Comparison of ENCODE assay signal across 10 cellular contexts in genomic region chr11:65435981-65436411, GRCh38. TPM values are rescaled to one million over a fixed set of nuclear protein-coding genes. Genes with fewer than 3 reads are reported as not detected.
DNase-seq lines count a peak whose midpoint lies in the region; ATAC-seq, FAIRE-seq and TF ChIP-seq lines count a peak whose summit lies in the region.
"Had no signal": no experiment of that assay in that cellular context is flagged by ENCODE, and none has a peak within 500 bp of the region (broad histone marks: within the 10 kb centered on the region; RNA-seq: fewer than 3 reads in every experiment).

No MANE protein-coding gene starts in this region.

- intact Hi-C loops in transverse colon (cut with DNase I; ENCODE audit: low total_unique reads): loop anchor here (1.0 kb wide), 1 partner anchor 26 kb away; no protein-coding TSS in a partner anchor

- WGBS in transverse colon (ENCODE audit: low coverage in 1 of 2), 2 donors: 90% methylated on average over 8 of the region's 8 CpGs; no CpG with 5 or more reads in 1 of the 2 donors

- no peaks in the 10 kb centered on the region for H3K9me3 Mint-ChIP-seq in activated T-cell treated with anti-CD3 and anti-CD28 coated beads, Interleukin-2, amount 50 U/mL, for 72 hours

- peaks cover 15 to 87% (median 30%) of the 10 kb centered on the region in 4 donors for H3K4me1 ChIP-seq in transverse colon

- TF ChIP-seq EP300 in transverse colon (IDR thresholded peaks at IDR 0.05; ENCODE audit: low read depth): no peak

- peak; percentile 16 to 17 for ATAC-seq in activated T-cell treated with anti-CD3 and anti-CD28 coated beads, Interleukin-2, amount 50 U/mL, for 72 hours (replicated peaks in 1 of 2)

- peak; percentile 47 for TF ChIP-seq POLR2A in transverse colon (IDR thresholded peaks at IDR 0.05)

- H3K36me3 Mint-ChIP-seq in activated T-cell treated with anti-CD3 and anti-CD28 coated beads, Interleukin-2, amount 50 U/mL, for 72 hours (ENCODE audit: insufficient read depth in 2 of 2): peaks cover 25 to 73% of the 10 kb centered on the region in 2 donors

- H3K4me1 Mint-ChIP-seq in activated T-cell treated with anti-CD3 and anti-CD28 coated beads, Interleukin-2, amount 50 U/mL, for 72 hours (ENCODE audit: low read depth): peaks cover 93% of the 10 kb centered on the region

- in situ Hi-C loops in transverse colon (cut with MboI; ENCODE audit: low pct_ligation_motif_present in 1 of 4, low pct_unique_long_range_greater_than_20kb in 1 of 4, low sequenced_read_pairs in 3 of 4): no loop called here

- H3K27me3 Mint-ChIP-seq in activated T-cell treated with anti-CD3 and anti-CD28 coated beads, Interleukin-2, amount 50 U/mL, for 72 hours (ENCODE audit: low read depth): no peaks in the 10 kb centered on the region

- peaks cover 0 to 48% (median 18%) of the 10 kb centered on the region in 4 donors for H3K36me3 ChIP-seq in transverse colon

- H3K9me3 ChIP-seq in transverse colon: no peaks in the 10 kb centered on the region

- TF ChIP-seq CTCF in transverse colon (IDR thresholded peaks at IDR 0.05): no peak

- H3K27ac ChIP-seq in transverse colon: peak overlapping the region; percentile 13 to 100 (median 73)

- H3K4me3 ChIP-seq in transverse colon: no peak overlapping the region

- peak overlapping the region; percentile 86 for H3K27ac Mint-ChIP-seq in activated T-cell treated with anti-CD3 and anti-CD28 coated beads, Interleukin-2, amount 50 U/mL, for 72 hours

- no peak for FAIRE-seq in frontal cortex (lab: Jason Lieb, UNC)
- FAIRE-seq: urothelium cell line had no signal

- peak overlapping the region; percentile 21 to 37 for H3K4me3 Mint-ChIP-seq in activated T-cell treated with anti-CD3 and anti-CD28 coated beads, Interleukin-2, amount 50 U/mL, for 72 hours

- no peaks in the 10 kb centered on the region for H3K27me3 ChIP-seq in transverse colon

- DNase-seq in activated T-cell treated with anti-CD3 and anti-CD28 coated beads, Interleukin-2, amount 50 U/mL, for 72 hours: no peak
- no peak for DNase-seq in activated T-cell treated with anti-CD3 and anti-CD28 coated beads, Interleukin-2, amount 50 U/mL, for 48 hours
- DNase-seq in cerebellar cortex (ENCODE audit: low spot score) (peak; percentile 28), lung microvascular endothelial cell (ENCODE audit: low read depth in 2 of 2) (peak; percentile 36 to 47), transverse colon (peak; percentile 40), Ammon's horn (ENCODE audit: low spot score) (no peak), frontal cortex (ENCODE audit: low spot score in 2 of 2) (no peak), germinal center (ENCODE audit: low spot score) (no peak)
- DNase-seq: effector CD8-positive, alpha-beta T cell had no signal

RNA-seq across cellular contexts. Expression of gene NEAT1, which starts 13.4 kb away (rescaled TPM):
- total RNA-seq in activated T-cell treated with anti-CD3 and anti-CD28 coated beads, Interleukin-2, amount 50 U/mL, for 72 hours: 1,000 to 10,000 TPM in 1 of 2 donors, 100 to 1,000 TPM in 1; 678 to 1,151 TPM
- total RNA-seq in lung microvascular endothelial cell: 26.4 and 94.2 TPM in 2 replicates
- total RNA-seq in transverse colon: 100 to 1,000 TPM; 370 to 782 (median 680) TPM
- total RNA-seq in frontal cortex: 1.6 TPM

RNA-seq across cellular contexts. Expression of gene FRMD8, which starts 49.6 kb away (rescaled TPM):
- 10 to 100 TPM; 43.5 to 47.2 TPM for total RNA-seq in activated T-cell treated with anti-CD3 and anti-CD28 coated beads, Interleukin-2, amount 50 U/mL, for 72 hours
- total RNA-seq in lung microvascular endothelial cell (63.4 and 82.9 TPM in 2 replicates), transverse colon (100 to 1,000 TPM in 3 of 4 donors, 10 to 100 TPM in 1; 64.3 to 164 (median 128) TPM), frontal cortex (8.2 TPM)

RNA-seq across cellular contexts. Expression of gene SLC25A45, which starts 53.5 kb away (rescaled TPM):
- 10 to 100 TPM; 16.4 to 18.8 TPM for total RNA-seq in activated T-cell treated with anti-CD3 and anti-CD28 coated beads, Interleukin-2, amount 50 U/mL, for 72 hours
- total RNA-seq in lung microvascular endothelial cell: 1.2 and 1.7 TPM in 2 replicates
- 1 to 10 TPM; 2.2 to 5.6 (median 5.2) TPM for total RNA-seq in transverse colon
- 0.41 TPM for total RNA-seq in frontal cortex

Comparison
In these comparisons a context has a peak if more than half of its experiments do, and no peak if none do; other contexts are left out.
1. DNase-seq: peak in cerebellar cortex (single experiment), lung microvascular endothelial cell (2 of 2) and transverse colon (single experiment); none in activated T-cell treated with anti-CD3 and anti-CD28 coated beads, Interleukin-2, amount 50 U/mL, for 72 hours (0 of 2), activated T-cell treated with anti-CD3 and anti-CD28 coated beads, Interleukin-2, amount 50 U/mL, for 48 hours (0 of 2), Ammon's horn (single experiment), frontal cortex (0 of 2) and germinal center (single experiment).
2. RNA of gene NEAT1, which starts 13.4 kb away (total RNA-seq): 678 to 1,151 TPM in activated T-cell treated with anti-CD3 and anti-CD28 coated beads, Interleukin-2, amount 50 U/mL, for 72 hours, 370 to 782 TPM in transverse colon and 26.4 to 94.2 TPM in lung microvascular endothelial cell; 1.6 TPM in frontal cortex (single experiment); every median in the first group is over 10 times any median in the second.